ENCODE assay signal across 7 cellular contexts in the genomic region with DNA sequence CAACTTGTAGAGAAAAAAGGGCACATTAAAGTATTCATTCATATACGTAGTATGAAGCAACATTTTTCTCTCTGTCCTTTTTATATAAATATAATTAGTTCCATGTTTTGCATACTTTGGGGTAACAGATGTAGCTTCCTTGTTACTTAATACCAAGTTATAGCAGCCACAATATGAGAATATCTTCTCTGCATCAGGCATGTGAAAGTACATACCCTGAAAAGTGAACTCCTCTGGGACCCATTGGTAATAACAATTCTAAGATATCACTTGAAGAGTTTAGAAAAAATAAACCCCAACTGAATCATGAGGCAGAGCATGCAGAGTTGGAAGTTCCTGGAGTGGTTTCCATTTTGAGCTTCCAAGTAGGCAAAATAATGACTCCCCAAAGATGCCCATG. TPM values are rescaled to one million over a fixed set of nuclear protein-coding genes. Genes with fewer than 3 reads are reported as not detected.
"Had no signal": no experiment of that assay in that cellular context is flagged by ENCODE, and none has a peak within 500 bp of the region (broad histone marks: within the 10 kb centered on the region; RNA-seq: fewer than 3 reads in every experiment).

No MANE protein-coding gene starts in this region.

- H3K4me3 ChIP-seq: GM23248, HAP-1, K562 had no signal

- H3K36me3 ChIP-seq: HAP-1 had no signal

- H3K9me3 ChIP-seq: HAP-1 had no signal

- H2AFZ ChIP-seq: GM23248 had no signal

- H3K27ac ChIP-seq: GM23248 had no signal

- H3K9ac ChIP-seq: GM23248 had no signal

- DNase-seq: GM23248, GOT3, H7, IMR-90, KG1 had no signal

RNA-seq across cellular contexts. Expression of gene SOSTDC1, which starts 41.8 kb away (rescaled TPM):
- total RNA-seq: GM23248, H7, IMR-90 had no signal
- polyA plus RNA-seq: GM23248 had no signal
